Comparison of ENCODE assay signal across 8 cellular contexts in the genomic region with DNA sequence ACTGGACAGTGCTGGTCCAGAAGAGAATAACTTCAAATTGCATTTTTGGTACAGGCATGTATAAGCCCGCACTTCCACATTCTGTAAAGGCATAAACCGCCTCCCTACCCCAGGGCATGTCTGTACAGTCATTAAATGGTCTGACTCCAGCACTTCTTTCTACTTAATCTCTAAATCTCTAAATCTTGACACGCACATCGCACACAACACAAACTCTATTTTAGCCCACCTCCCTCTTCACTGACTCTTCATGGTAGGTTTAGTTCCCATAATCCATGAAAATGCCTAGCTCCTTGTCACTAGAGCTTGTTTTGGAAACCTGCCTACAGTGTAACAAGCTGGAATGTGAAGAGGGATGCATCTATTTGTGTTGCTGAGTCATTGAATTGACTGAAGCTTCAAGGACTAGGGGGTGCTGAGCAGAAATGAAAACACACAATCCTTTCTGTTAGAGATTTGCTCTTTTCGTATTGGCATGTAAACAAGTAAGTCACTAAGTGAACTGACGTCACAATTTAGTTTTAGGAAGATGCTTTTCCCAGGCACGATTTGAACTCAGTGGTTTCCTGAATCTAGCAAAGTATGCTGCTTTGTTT. TPM values are rescaled to one million over a fixed set of nuclear protein-coding genes. Genes with fewer than 3 reads are reported as not detected.
DNase-seq lines count a peak whose midpoint lies in the region; ATAC-seq, FAIRE-seq and TF ChIP-seq lines count a peak whose summit lies in the region.

No MANE protein-coding gene starts in this region.

- H3K4me1 Mint-ChIP-seq in chondrocyte (ENCODE audit: low read depth), result peaks cover 55% of the 10 kb centered on the region

- peak overlapping the region; percentile 94 for H3K27ac Mint-ChIP-seq in chondrocyte (ENCODE audit: unreplicated experiment)

- TF ChIP-seq CTCF in chondrocyte (IDR thresholded peaks at IDR 0.05), result no peak

- peak; percentile 85 for DNase-seq in COLO829 (ENCODE audit: low spot score)
- DNase-seq in HuH-7 (ENCODE audit: low spot score), result peak; percentile 59
- peak; percentile 94 for DNase-seq in RCC 7860 (ENCODE audit: low spot score)
- DNase-seq in chondrocyte (ENCODE audit: low spot score), result no peak
- peak; percentile 75 for DNase-seq in left kidney (ENCODE audit: low read depth, low spot score)
- DNase-seq in superior temporal gyrus (ENCODE audit: extremely low spot score), result peak; percentile 75
- DNase-seq in posterior cingulate gyrus, result no peak

- no peaks in the 10 kb centered on the region for H3K36me3 Mint-ChIP-seq in chondrocyte (ENCODE audit: low read depth)

- no peaks in the 10 kb centered on the region for H3K27me3 Mint-ChIP-seq in chondrocyte (ENCODE audit: low read depth)

- intact Hi-C loops in posterior cingulate gyrus (cut with DNase I), result loop anchor here (2.0 to 10.0 kb wide), 2 partner anchors 81 to 133 kb away; a partner anchor contains a TSS

- H3K9me3 Mint-ChIP-seq in chondrocyte (ENCODE audit: low read depth), result no peaks in the 10 kb centered on the region

- no peak for ATAC-seq in GM18517 (IDR thresholded peaks at IDR 0.05; ENCODE audit: unreplicated experiment)

- FAIRE-seq in RCC 7860 (lab: Jason Lieb, UNC), result no peak

- peak overlapping the region; percentile 83 for H3K4me3 Mint-ChIP-seq in chondrocyte (ENCODE audit: unreplicated experiment)

RNA-seq across cellular contexts. Expression of a gene that starts 1.6 kb away (rescaled TPM):
- 33.6 to 37.3 TPM (median 34.7 TPM) in 3 replicates for total RNA-seq in chondrocyte

Comparison
In these comparisons a context has a peak if more than half of its experiments do, and no peak if none do; other contexts are left out.
1. DNase-seq: peak in COLO829 (single experiment), HuH-7 (single experiment), RCC 7860 (single experiment), left kidney (single experiment) and superior temporal gyrus (single experiment); none in chondrocyte (single experiment) and posterior cingulate gyrus (0 of 10).